Comparison of ENCODE assay signal across 3 cellular contexts in the genomic region with DNA sequence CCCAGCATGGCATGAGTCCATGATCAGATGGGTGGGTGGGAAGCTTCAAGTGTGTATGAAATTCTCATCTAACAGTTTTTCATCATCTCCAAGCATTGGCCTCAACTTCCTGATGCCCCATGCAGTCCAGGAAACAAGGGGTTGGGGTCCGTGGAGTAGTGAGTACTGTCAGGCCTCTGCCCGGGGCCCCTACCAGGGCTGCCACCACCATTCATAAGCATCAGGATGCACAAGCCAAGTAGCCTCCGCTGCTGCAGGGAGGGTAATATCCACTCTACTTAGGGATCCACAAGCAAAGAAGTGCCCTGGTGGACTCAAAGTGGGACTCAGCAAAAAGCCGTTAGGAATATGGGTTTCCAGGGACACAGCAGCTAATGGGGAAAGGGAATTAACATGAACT. TPM values are rescaled to one million over a fixed set of nuclear protein-coding genes. Genes with fewer than 3 reads are reported as not detected.
"Had no signal": no experiment of that assay in that cellular context is flagged by ENCODE, and none has a peak within 500 bp of the region (broad histone marks: within the 10 kb centered on the region; RNA-seq: fewer than 3 reads in every experiment).

No MANE protein-coding gene starts in this region.

- H3K4me3 ChIP-seq: GM12878 had no signal

- DNase-seq: GDM1, GF-D8 had no signal

- ATAC-seq: GM12878 had no signal

RNA-seq across cellular contexts. Expression of a gene that starts 49.3 kb away (rescaled TPM):
- total RNA-seq: GM12878 had no signal
